15 cellular contexts compared by ENCODE assay signal in the genomic region with DNA sequence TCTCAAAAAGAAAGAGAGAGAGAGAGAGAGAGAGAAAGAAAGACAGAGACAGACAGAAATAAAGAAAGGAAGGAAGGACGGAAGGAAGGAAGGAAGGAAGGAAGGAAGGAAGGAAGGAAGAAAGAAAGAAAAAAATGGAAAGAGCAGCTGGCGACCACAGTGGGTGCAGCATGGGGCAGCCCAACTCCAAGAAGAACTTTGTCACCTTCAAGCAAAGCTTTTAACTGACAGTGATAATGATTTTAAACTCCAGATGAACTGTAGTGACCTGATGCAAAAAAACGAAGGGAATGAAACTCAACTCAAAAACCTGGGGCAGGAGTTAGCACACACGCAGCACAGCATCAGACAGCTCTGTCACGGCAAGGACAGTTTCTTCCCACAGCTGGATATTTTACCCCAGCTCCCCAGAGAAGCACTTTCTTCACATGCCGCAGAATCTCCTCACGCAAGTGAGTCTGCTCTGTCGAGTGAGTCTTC. TPM values are rescaled to one million over a fixed set of nuclear protein-coding genes. Genes with fewer than 3 reads are reported as not detected.
DNase-seq lines count a peak whose midpoint lies in the region; ATAC-seq and TF ChIP-seq lines count a peak whose summit lies in the region.
"Had no signal": no experiment of that assay in that cellular context is flagged by ENCODE, and none has a peak within 500 bp of the region (broad histone marks: within the 10 kb centered on the region; RNA-seq: fewer than 3 reads in every experiment).

No MANE protein-coding gene starts in this region.

- no peaks in the 10 kb centered on the region for H3K36me3 Mint-ChIP-seq in CD4-positive, CD25-positive, alpha-beta regulatory T cell
- H3K36me3 Mint-ChIP-seq in activated T-helper 2 cell treated with anti-CD3 and anti-CD28 coated beads, Interferon-gamma antibody, Interleukin-2, Interleukin-4, amounts not matched to agents 10 μg/mL and 5 μg/mL and 100 μg/mL, durations not matched to agents 14 hours and 24 hours and 36 hours (ENCODE audit: low read depth) = no peaks in the 10 kb centered on the region

- no peaks in the 10 kb centered on the region for H3K9me3 ChIP-seq in CD4-positive, CD25-positive, alpha-beta regulatory T cell (ENCODE audit: control insufficient read depth in 2 of 2, low read length in 2 of 2)
- H3K9me3 ChIP-seq in ascending aorta = no peaks in the 10 kb centered on the region
- H3K9me3 ChIP-seq: body of pancreas, upper lobe of left lung had no signal

- peaks cover 23% of the 10 kb centered on the region for H3K4me1 ChIP-seq in CD4-positive, CD25-positive, alpha-beta regulatory T cell (ENCODE audit: control insufficient read depth, insufficient read depth, low read length, poor library complexity, severe bottlenecking)
- peaks cover 0 to 5% of the 10 kb centered on the region in 2 donors for H3K4me1 ChIP-seq in ascending aorta

- H3K27ac Mint-ChIP-seq in CD4-positive, CD25-positive, alpha-beta regulatory T cell = peak overlapping the region; percentile 78 to 90 (median 80)
- H3K27ac Mint-ChIP-seq in activated T-helper 2 cell treated with anti-CD3 and anti-CD28 coated beads, Interferon-gamma antibody, Interleukin-2, Interleukin-4, amounts not matched to agents 10 μg/mL and 5 μg/mL and 100 μg/mL, durations not matched to agents 14 hours and 24 hours and 36 hours = no peak overlapping the region
- H3K27ac Mint-ChIP-seq: activated T-helper 1 cell treated with anti-CD3 and anti-CD28 coated beads, Interleukin-12 subunit alpha, Interleukin-12 subunit beta, Interleukin-2, Interleukin-4 antibody, amounts not matched to agents 30 ng/mL and 10 ng/mL and 1 ng/mL, durations not matched to agents 14 hours and 24 hours and 36 hours; nephron progenitor cell had no signal

- H3K4me1 Mint-ChIP-seq in CD4-positive, CD25-positive, alpha-beta regulatory T cell = peaks cover 10 to 41% (median 34%) of the 10 kb centered on the region in 4 donors
- H3K4me1 Mint-ChIP-seq in activated T-helper 2 cell treated with anti-CD3 and anti-CD28 coated beads, Interferon-gamma antibody, Interleukin-2, Interleukin-4, amounts not matched to agents 10 μg/mL and 5 μg/mL and 100 μg/mL, durations not matched to agents 14 hours and 24 hours and 36 hours (ENCODE audit: low read depth) = peaks cover 30% of the 10 kb centered on the region
- H3K4me1 Mint-ChIP-seq: nephron progenitor cell had no signal

- no peak for DNase-seq in CD4-positive, CD25-positive, alpha-beta regulatory T cell
- DNase-seq in GM12865 (ENCODE audit: low read depth) (peak; percentile 59), RPMI8226 (peak; percentile 60), myocyte (ENCODE audit: low read depth) (peak; percentile 57), RKO (ENCODE audit: low spot score) (no peak), ascending aorta (ENCODE audit: low spot score in 2 of 2) (no peak)
- no peak for DNase-seq in activated T-helper 2 cell treated with anti-CD3 and anti-CD28 coated beads, Interferon-gamma antibody, Interleukin-2, Interleukin-4, amounts not matched to agents 10 μg/mL and 5 μg/mL and 100 μg/mL, durations not matched to agents 14 hours and 24 hours and 36 hours (ENCODE audit: low spot score)
- DNase-seq: body of pancreas; left ventricle myocardium superior; nephron progenitor cell; right cardiac atrium; stimulated activated CD4-positive, alpha-beta T cell treated with anti-CD3 and anti-CD28 coated beads, Interleukin-4, amount 100 ng/mL, for 1 hour; upper lobe of left lung had no signal

- H3K27me3 ChIP-seq in CD4-positive, CD25-positive, alpha-beta regulatory T cell (ENCODE audit: control insufficient read depth, insufficient read depth, low read length) = no peaks in the 10 kb centered on the region
- H3K27me3 ChIP-seq in ascending aorta = no peaks in the 10 kb centered on the region
- H3K27me3 ChIP-seq: body of pancreas, upper lobe of left lung had no signal

- no peak overlapping the region for H3K4me3 ChIP-seq in CD4-positive, CD25-positive, alpha-beta regulatory T cell (ENCODE audit: low read depth, low read length)
- H3K4me3 ChIP-seq in GM12865 (ENCODE audit: low read depth, low read length) = peak overlapping the region; percentile 10; the same call in 1 of the 2 replicates
- no peak overlapping the region for H3K4me3 ChIP-seq in ascending aorta
- H3K4me3 ChIP-seq: body of pancreas, upper lobe of left lung had no signal

- H3K27me3 Mint-ChIP-seq in CD4-positive, CD25-positive, alpha-beta regulatory T cell = peaks cover 9% of the 10 kb centered on the region
- no peaks in the 10 kb centered on the region for H3K27me3 Mint-ChIP-seq in activated T-helper 2 cell treated with anti-CD3 and anti-CD28 coated beads, Interferon-gamma antibody, Interleukin-2, Interleukin-4, amounts not matched to agents 10 μg/mL and 5 μg/mL and 100 μg/mL, durations not matched to agents 14 hours and 24 hours and 36 hours (ENCODE audit: low read depth)

- peaks cover 0 to 1% (median 0%) of the 10 kb centered on the region in 7 donors for H3K9me3 Mint-ChIP-seq in CD4-positive, CD25-positive, alpha-beta regulatory T cell
- no peaks in the 10 kb centered on the region for H3K9me3 Mint-ChIP-seq in activated T-helper 2 cell treated with anti-CD3 and anti-CD28 coated beads, Interferon-gamma antibody, Interleukin-2, Interleukin-4, amounts not matched to agents 10 μg/mL and 5 μg/mL and 100 μg/mL, durations not matched to agents 14 hours and 24 hours and 36 hours
- H3K9me3 Mint-ChIP-seq: activated T-helper 1 cell treated with anti-CD3 and anti-CD28 coated beads, Interleukin-12 subunit alpha, Interleukin-12 subunit beta, Interleukin-2, Interleukin-4 antibody, amounts not matched to agents 30 ng/mL and 10 ng/mL and 1 ng/mL, durations not matched to agents 14 hours and 24 hours and 36 hours had no signal

- intact Hi-C loops in activated T-helper 2 cell treated with anti-CD3 and anti-CD28 coated beads, Interferon-gamma antibody, Interleukin-2, Interleukin-4, amounts not matched to agents 10 μg/mL and 5 μg/mL and 100 μg/mL, durations not matched to agents 14 hours and 24 hours and 36 hours (cut with micrococcal nuclease) = no loop called here
- intact Hi-C loops in ascending aorta (cut with DNase I) = no loop called here

- H3K36me3 ChIP-seq in CD4-positive, CD25-positive, alpha-beta regulatory T cell (ENCODE audit: control insufficient read depth, insufficient read depth, low read length) = no peaks in the 10 kb centered on the region
- no peaks in the 10 kb centered on the region for H3K36me3 ChIP-seq in ascending aorta
- H3K36me3 ChIP-seq: upper lobe of left lung had no signal

- H3K4me3 Mint-ChIP-seq in CD4-positive, CD25-positive, alpha-beta regulatory T cell = peak overlapping the region; percentile 48 to 63 (median 57)
- H3K4me3 Mint-ChIP-seq in activated T-helper 2 cell treated with anti-CD3 and anti-CD28 coated beads, Interferon-gamma antibody, Interleukin-2, Interleukin-4, amounts not matched to agents 10 μg/mL and 5 μg/mL and 100 μg/mL, durations not matched to agents 14 hours and 24 hours and 36 hours (ENCODE audit: low read depth) = no peak overlapping the region
- H3K4me3 Mint-ChIP-seq: activated T-helper 1 cell treated with anti-CD3 and anti-CD28 coated beads, Interleukin-12 subunit alpha, Interleukin-12 subunit beta, Interleukin-2, Interleukin-4 antibody, amounts not matched to agents 30 ng/mL and 10 ng/mL and 1 ng/mL, durations not matched to agents 14 hours and 24 hours and 36 hours; nephron progenitor cell had no signal

- no peak overlapping the region for H3K27ac ChIP-seq in CD4-positive, CD25-positive, alpha-beta regulatory T cell (ENCODE audit: insufficient read depth, low read length, poor library complexity, severe bottlenecking)
- H3K27ac ChIP-seq in ascending aorta = no peak overlapping the region
- H3K27ac ChIP-seq: body of pancreas had no signal

- TF ChIP-seq CTCF in GM12865 (IDR thresholded peaks at IDR 0.05; ENCODE audit: insufficient read depth, low read depth, low read length, missing control alignments) (no peak), ascending aorta (IDR thresholded peaks at IDR 0.05) (no peak)

- no peak for ATAC-seq in CD4-positive, CD25-positive, alpha-beta regulatory T cell (ENCODE audit: low read depth in 2 of 2)
- ATAC-seq: body of pancreas, HCT116, left ventricle myocardium superior, right cardiac atrium had no signal

RNA-seq across cellular contexts. Expression of a gene that starts 5.0 kb away (rescaled TPM):
- total RNA-seq in CD4-positive, CD25-positive, alpha-beta regulatory T cell = 87.7 TPM
- 10 to 100 TPM; 22.0 to 36.7 (median 29.0) TPM for polyA plus RNA-seq in CD4-positive, CD25-positive, alpha-beta regulatory T cell
- total RNA-seq in myocyte (19.2 and 23.7 TPM in 2 replicates), ascending aorta (133 TPM)
- 42.8 TPM for polyA plus RNA-seq in myocyte (2012)
- total RNA-seq in activated T-helper 2 cell treated with anti-CD3 and anti-CD28 coated beads, Interferon-gamma antibody, Interleukin-2, Interleukin-4, amounts not matched to agents 10 μg/mL and 5 μg/mL and 100 μg/mL, durations not matched to agents 14 hours and 24 hours and 36 hours = 75.4 and 84.4 TPM in 2 replicates

Comparison
In these comparisons a context has a peak if more than half of its experiments do, and no peak if none do; other contexts are left out.
1. DNase-seq: peak in GM12865 (single experiment), RPMI8226 (single experiment) and myocyte (single experiment); none in CD4-positive, CD25-positive, alpha-beta regulatory T cell (0 of 3), activated T-helper 2 cell treated with anti-CD3 and anti-CD28 coated beads, Interferon-gamma antibody, Interleukin-2, Interleukin-4, amounts not matched to agents 10 μg/mL and 5 μg/mL and 100 μg/mL, durations not matched to agents 14 hours and 24 hours and 36 hours (single experiment), RKO (single experiment) and ascending aorta (0 of 2).